8 cellular contexts compared by ENCODE assay signal in genomic region chr2:164430166-164430783, GRCh38.
DNase-seq lines count a peak whose midpoint lies in the region; ATAC-seq, FAIRE-seq and TF ChIP-seq lines count a peak whose summit lies in the region.

No MANE protein-coding gene starts in this region.

- in situ Hi-C loops in astrocyte of the cerebellum (cut with HindIII; ENCODE audit: low sequenced_read_pairs): no loop called here

- peak; percentile 74 for FAIRE-seq in D721Med (lab: Jason Lieb, UNC)
- peak; percentile 52 for FAIRE-seq in H54 (lab: Jason Lieb, UNC)

- TF ChIP-seq CTCF in D721Med (IDR thresholded peaks at IDR 0.05; ENCODE audit: insufficient read depth, missing control alignments): peak; percentile 83
- TF ChIP-seq CTCF in astrocyte of the cerebellum (IDR thresholded peaks at IDR 0.05; ENCODE audit: low read depth, low read length, missing control alignments): peak; percentile 77

- ATAC-seq in GM21737 (IDR thresholded peaks at IDR 0.05; ENCODE audit: unreplicated experiment): no peak
- no peak for ATAC-seq in GM19455 (IDR thresholded peaks at IDR 0.05; ENCODE audit: unreplicated experiment)

- TF ChIP-seq POLR2A in H54 (IDR thresholded peaks at IDR 0.05; ENCODE audit: low read depth, low read length): no peak

- no peak for DNase-seq in D721Med (ENCODE audit: insufficient read length, low spot score)
- DNase-seq in H54 (ENCODE audit: insufficient read length, low spot score): no peak
- peak; percentile 35 for DNase-seq in NCI-H2081 treated with DMSO at 0.1 percent for 48 hours (lab: John Stamatoyannopoulos, UW)
- peak; percentile 61 for DNase-seq in astrocyte of the cerebellum (ENCODE audit: low read depth)
- peak; percentile 25 for DNase-seq in kidney glomerular epithelial cell (lab: John Stamatoyannopoulos, UW)
- no peak for DNase-seq in GDM1 (lab: John Stamatoyannopoulos, UW)

- no peak overlapping the region for H3K4me3 ChIP-seq in astrocyte of the cerebellum (ENCODE audit: low read depth, low read length)

Comparison
In these comparisons a context has a peak if more than half of its experiments do, and no peak if none do; other contexts are left out.
1. DNase-seq: peak in NCI-H2081 treated with DMSO at 0.1 percent for 48 hours (single experiment), astrocyte of the cerebellum (single experiment) and kidney glomerular epithelial cell (single experiment); none in D721Med (single experiment), H54 (single experiment) and GDM1 (single experiment).